ENCODE assay signal across 8 cellular contexts in genomic region chr1:200302192-200302892, GRCh38.
A peak's percentile ranks its signal among the peaks of the same experiment; 100 is the strongest.
DNase-seq lines count a peak whose midpoint lies in the region; ATAC-seq and TF ChIP-seq lines count a peak whose summit lies in the region.

No MANE protein-coding gene starts in this region.

- H3K27ac ChIP-seq in Karpas-422 (ENCODE audit: low read length) (no peak overlapping the region), coronary artery (no peak overlapping the region)

- peak overlapping the region; percentile 97 for H3K4me2 ChIP-seq in Karpas-422 (ENCODE audit: low read depth, low read length, poor library complexity, severe bottlenecking)

- H4K20me1 ChIP-seq in Karpas-422 (ENCODE audit: insufficient read depth, low read depth, low read length): no peaks in the 10 kb centered on the region

- no peak for TF ChIP-seq POLR2A in lower leg skin (IDR thresholded peaks at IDR 0.05)

- H3K9me3 ChIP-seq in Karpas-422 (ENCODE audit: low read length): no peaks in the 10 kb centered on the region

- H3K27me3 ChIP-seq in Karpas-422 (ENCODE audit: low read length): no peaks in the 10 kb centered on the region

- H3K79me2 ChIP-seq in Karpas-422 (ENCODE audit: low read length): no peaks in the 10 kb centered on the region

- TF ChIP-seq CTCF in coronary artery (IDR thresholded peaks at IDR 0.05) (no peak), lower leg skin (IDR thresholded peaks at IDR 0.05) (no peak)

- H3K9ac ChIP-seq in Karpas-422 (ENCODE audit: low read length): peak overlapping the region; percentile 63

- no peaks in the 10 kb centered on the region for H3K9me2 ChIP-seq in Karpas-422 (replicated peaks; ENCODE audit: insufficient read depth, low read length)

- H3K4me3 ChIP-seq in Karpas-422 (ENCODE audit: low read length): peak overlapping the region; percentile 80
- peak overlapping the region; percentile 80 for H3K4me3 ChIP-seq in coronary artery
- peak overlapping the region; percentile 58 for H3K4me3 ChIP-seq in lower leg skin (ENCODE audit: low read depth, poor library complexity, severe bottlenecking)

- peak; percentile 48 for DNase-seq in ELR (ENCODE audit: low read depth)
- DNase-seq in Karpas-422: peak; percentile 70
- DNase-seq in activated CD4-positive, alpha-beta T cell treated with anti-CD3 and anti-CD28 coated beads for 48 hours: peak; percentile 59
- DNase-seq in coronary artery (ENCODE audit: low spot score): no peak
- no peak for DNase-seq in lower leg skin (ENCODE audit: low spot score in 2 of 2)
- peak; percentile 6 to 44 (median 44) for DNase-seq in stimulated activated CD4-positive, alpha-beta T cell treated with anti-CD3 and anti-CD28 coated beads, TNF-alpha, amount 100 ng/mL, for 1 hour (ENCODE audit: low read depth in 3 of 3, low spot score in 1 of 3)
- no peak for DNase-seq in NCI-H2196 treated with DMSO at 0.1 percent for 48 hours (lab: John Stamatoyannopoulos, UW; ENCODE audit: unreplicated experiment)

- WGBS in lower leg skin, 2 donors: 1% methylated on average over 35 to 36 of the region's 36 CpGs

- no peaks in the 10 kb centered on the region for H3K36me3 ChIP-seq in Karpas-422 (ENCODE audit: insufficient read depth, low read length)

- intact Hi-C loops in lower leg skin (cut with DNase I; ENCODE audit: low total_unique reads): no loop called here

- peak; percentile 61 for ATAC-seq in GM21576 (IDR thresholded peaks at IDR 0.05; ENCODE audit: unreplicated experiment)

- peaks cover 60% of the 10 kb centered on the region for H3K4me1 ChIP-seq in Karpas-422 (ENCODE audit: low read length)

- H2AFZ ChIP-seq in Karpas-422 (ENCODE audit: low read length): peak overlapping the region; percentile 79

Comparison
In these comparisons a context has a peak if more than half of its experiments do, and no peak if none do; other contexts are left out.
1. DNase-seq: peak in ELR (single experiment), Karpas-422 (single experiment), activated CD4-positive, alpha-beta T cell treated with anti-CD3 and anti-CD28 coated beads for 48 hours (single experiment) and stimulated activated CD4-positive, alpha-beta T cell treated with anti-CD3 and anti-CD28 coated beads, TNF-alpha, amount 100 ng/mL, for 1 hour (3 of 3); none in coronary artery (single experiment), lower leg skin (0 of 2) and NCI-H2196 treated with DMSO at 0.1 percent for 48 hours (single experiment).
2. Peak in every context shown above with its lines, with median percentiles within 50 percentile points of each other: H3K4me3 ChIP-seq.